In genomic region chr5:125210241-125210947, GRCh38 we compare ENCODE assay signal across 20 cellular contexts.
DNase-seq lines count a peak whose midpoint lies in the region; ATAC-seq, FAIRE-seq and TF ChIP-seq lines count a peak whose summit lies in the region.
"Had no signal": no experiment of that assay in that cellular context is flagged by ENCODE, and none has a peak within 500 bp of the region (broad histone marks: within the 10 kb centered on the region; RNA-seq: fewer than 3 reads in every experiment).

No MANE protein-coding gene starts in this region.

- H4K20me1 ChIP-seq in keratinocyte (ENCODE audit: control insufficient read depth, extremely low read depth, insufficient read depth, low read length): no peaks in the 10 kb centered on the region

- no peaks in the 10 kb centered on the region for H3K36me3 Mint-ChIP-seq in MCF 10A (ENCODE audit: insufficient read depth, unreplicated experiment)

- TF ChIP-seq CTCF in MCF 10A (IDR thresholded peaks at IDR 0.05; ENCODE audit: unreplicated experiment) (no peak), breast epithelium (IDR thresholded peaks at IDR 0.05) (no peak), astrocyte of the spinal cord (IDR thresholded peaks at IDR 0.05; ENCODE audit: low read depth, low read length) (no peak), keratinocyte (optimal IDR thresholded peaks at IDR 0.05 in 1 of 3, IDR thresholded peaks at IDR 0.05 in 1 of 3, conservative IDR thresholded peaks at IDR 0.05 in 1 of 3; ENCODE audit: extremely low read depth in 1 of 3, insufficient read depth in 2 of 3, low read length in 3 of 3) (no peak)

- peak overlapping the region; percentile 11 for H3K27ac Mint-ChIP-seq in MCF 10A (ENCODE audit: low read depth, unreplicated experiment)

- peak overlapping the region; percentile 19 for H3K4me2 ChIP-seq in keratinocyte (ENCODE audit: control insufficient read depth, extremely low read depth, insufficient read depth, low read depth, low read length)
- H3K4me2 ChIP-seq: A549, SK-N-SH had no signal

- H3K4me1 Mint-ChIP-seq in MCF 10A (ENCODE audit: insufficient read depth, unreplicated experiment): peaks cover 6% of the 10 kb centered on the region

- no peaks in the 10 kb centered on the region for H3K9me1 ChIP-seq in keratinocyte (ENCODE audit: control insufficient read depth, extremely low read depth, insufficient read depth, low read length)

- POLR2A ChIA-PET in MCF 10A (lab: Yijun Ruan, JAX): interaction anchor here (0.7 kb wide), 1 partner anchor 342 kb away, joined by 3 read pairs; no protein-coding TSS in a partner anchor

- H3K27me3 ChIP-seq in breast epithelium (no peaks in the 10 kb centered on the region), keratinocyte (ENCODE audit: control insufficient read depth, extremely low read depth, insufficient read depth, low read length) (no peaks in the 10 kb centered on the region)

- no peak for TF ChIP-seq POLR2A in breast epithelium (IDR thresholded peaks at IDR 0.05)

- no peak overlapping the region for H3K27ac ChIP-seq in breast epithelium
- peak overlapping the region; percentile 62 for H3K27ac ChIP-seq in keratinocyte (ENCODE audit: control insufficient read depth, insufficient read depth, low read length)
- H3K27ac ChIP-seq: A549, HL-60 had no signal

- peak; percentile 94 for FAIRE-seq in keratinocyte (lab: Jason Lieb, UNC)
- FAIRE-seq: A549, GM19239 had no signal

- BruUV-seq in MCF 10A (replicated peaks; lab: Mats Ljungman, UMichigan): no TSS peak

- no peaks in the 10 kb centered on the region for H3K9me3 ChIP-seq in breast epithelium
- no peaks in the 10 kb centered on the region for H3K9me3 ChIP-seq in keratinocyte (ENCODE audit: control insufficient read depth, low read depth, low read length)
- H3K9me3 ChIP-seq: A549, SK-N-SH had no signal

- peak; percentile 34 for DNase-seq in MCF 10A (ENCODE audit: unreplicated experiment)
- DNase-seq in breast epithelium (ENCODE audit: low spot score in 2 of 2): no peak
- DNase-seq in astrocyte of the spinal cord (ENCODE audit: low read depth, low spot score): peak; percentile 29
- DNase-seq in keratinocyte (ENCODE audit: low read depth, low spot score): peak; percentile 48
- DNase-seq in AG08396 (ENCODE audit: low spot score): no peak
- no peak for DNase-seq in DMS153 treated with DMSO at 0.1 percent for 48 hours (lab: John Stamatoyannopoulos, UW; ENCODE audit: unreplicated experiment)
- DNase-seq in NCI-H146 (lab: John Stamatoyannopoulos, UW): no peak
- DNase-seq: Caco-2; DND-41; GDM1; NCI-H1417 treated with DMSO at 0.1 percent for 48 hours; NCI-H2029 treated with DMSO at 0.1 percent for 48 hours; NK-92 treated with Interleukin-12 subunit alpha and Interleukin-12 subunit beta, amount 100 ng/mL, for 24 hours; OCI-M1; SK-N-SH had no signal

- H3K79me2 ChIP-seq in keratinocyte (ENCODE audit: control insufficient read depth, insufficient read depth, low read length): no peaks in the 10 kb centered on the region

- ATAC-seq in HG03460 (IDR thresholded peaks at IDR 0.05; ENCODE audit: unreplicated experiment): no peak
- ATAC-seq: A549, HCT116 had no signal

- H3K27me3 Mint-ChIP-seq in MCF 10A (ENCODE audit: insufficient read depth, unreplicated experiment): no peaks in the 10 kb centered on the region

- peak overlapping the region; percentile 8 for H2AFZ ChIP-seq in keratinocyte (ENCODE audit: control insufficient read depth, low read length)

- CTCF ChIA-PET in MCF 10A (lab: Yijun Ruan, JAX): interaction anchor here (1.1 to 1.6 kb wide), 2 partner anchors 9 to 34 kb away, joined by 3 to 7 read pairs; no protein-coding TSS in a partner anchor

- no peaks in the 10 kb centered on the region for H3K9me3 Mint-ChIP-seq in MCF 10A (ENCODE audit: unreplicated experiment)

- intact Hi-C loops in MCF 10A (cut with micrococcal nuclease): no loop called here
- intact Hi-C loops in breast epithelium (cut with DNase I; ENCODE audit: low total_unique reads): no loop called here

- in situ Hi-C loops in astrocyte of the spinal cord (cut with HindIII; ENCODE audit: low sequenced_read_pairs): no loop called here

- dilution Hi-C loops in keratinocyte (cut with MboI; ENCODE audit: extremely low pct_ligation_motif_present, low sequenced_read_pairs): no loop called here

- peak overlapping the region; percentile 58 for H3K9ac ChIP-seq in keratinocyte (ENCODE audit: control insufficient read depth, extremely low read depth, insufficient read depth, low read length)
- H3K9ac ChIP-seq: SK-N-SH had no signal

- H3K4me3 Mint-ChIP-seq in MCF 10A (ENCODE audit: unreplicated experiment): no peak overlapping the region

- H3K4me3 ChIP-seq in breast epithelium (no peak overlapping the region), astrocyte of the spinal cord (ENCODE audit: low read depth, low read length) (no peak overlapping the region), keratinocyte (ENCODE audit: control insufficient read depth in 2 of 3, extremely low read depth in 1 of 3, insufficient read depth in 2 of 3, low read depth in 1 of 3, low read length in 3 of 3) (no peak overlapping the region)
- H3K4me3 ChIP-seq: A549 had no signal

- no peaks in the 10 kb centered on the region for H3K4me1 ChIP-seq in breast epithelium
- H3K4me1 ChIP-seq in keratinocyte (ENCODE audit: control insufficient read depth, extremely low read depth, insufficient read depth, low read length): peaks cover 18% of the 10 kb centered on the region
- H3K4me1 ChIP-seq: A549, Caco-2 had no signal

- no peaks in the 10 kb centered on the region for H3K36me3 ChIP-seq in breast epithelium
- no peaks in the 10 kb centered on the region for H3K36me3 ChIP-seq in keratinocyte (ENCODE audit: control insufficient read depth in 2 of 2, extremely low read depth in 1 of 2, insufficient read depth in 2 of 2, low read length in 2 of 2)

Comparison
In these comparisons a context has a peak if more than half of its experiments do, and no peak if none do; other contexts are left out.
1. DNase-seq: peak in MCF 10A (single experiment), astrocyte of the spinal cord (single experiment) and keratinocyte (single experiment); none in breast epithelium (0 of 2), AG08396 (single experiment), DMS153 treated with DMSO at 0.1 percent for 48 hours (single experiment) and NCI-H146 (single experiment).